In the genomic region with DNA sequence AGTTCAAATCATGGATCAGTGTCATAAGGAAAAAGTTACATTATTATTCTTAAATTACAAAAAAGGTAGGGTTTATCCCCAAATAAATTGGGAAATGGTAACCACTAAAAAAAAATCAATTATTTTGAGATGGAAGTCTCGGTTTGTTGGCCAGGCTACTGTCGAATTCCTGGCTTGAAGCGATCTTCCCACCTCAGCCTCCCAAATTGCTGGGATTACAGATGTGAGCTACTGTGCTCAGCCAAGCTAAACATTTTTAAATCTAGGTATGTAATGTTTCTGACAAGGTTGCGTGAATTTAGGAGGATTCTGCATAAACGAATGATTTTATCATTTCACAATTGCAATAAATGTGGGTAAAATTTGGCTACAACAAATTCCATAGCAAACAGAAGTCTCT, we compare ENCODE assay signal across 10 cellular contexts. TPM values are rescaled to one million over a fixed set of nuclear protein-coding genes. Genes with fewer than 3 reads are reported as not detected.
DNase-seq lines count a peak whose midpoint lies in the region; ATAC-seq, FAIRE-seq and TF ChIP-seq lines count a peak whose summit lies in the region.
"Had no signal": no experiment of that assay in that cellular context is flagged by ENCODE, and none has a peak within 500 bp of the region (broad histone marks: within the 10 kb centered on the region; RNA-seq: fewer than 3 reads in every experiment).

No MANE protein-coding gene starts in this region.

- intact Hi-C loops in CD4-positive, alpha-beta T cell (cut with DNase I, micrococcal nuclease): loop anchor here (5.0 to 10.0 kb wide), 4 partner anchors 34 to 248 kb away; a partner anchor contains a TSS
- intact Hi-C loops in natural killer cell (cut with micrococcal nuclease): loop anchor here (5.0 kb wide), 1 partner anchor 51 kb away; a partner anchor contains a TSS

- H3K27ac ChIP-seq in CD4-positive, alpha-beta T cell (ENCODE audit: low read depth, low read length): no peak overlapping the region
- no peak overlapping the region for H3K27ac ChIP-seq in HUES6 (ENCODE audit: low read depth, low read length)

- no peak for ATAC-seq in CD4-positive, alpha-beta T cell (ENCODE audit: poor library complexity)
- ATAC-seq in natural killer cell: no peak
- ATAC-seq in GM18517 (IDR thresholded peaks at IDR 0.05; ENCODE audit: unreplicated experiment): no peak

- H3K9me3 ChIP-seq in CD4-positive, alpha-beta T cell (ENCODE audit: control insufficient read depth, low read length): no peaks in the 10 kb centered on the region
- H3K9me3 ChIP-seq in HUES6 (ENCODE audit: control insufficient read depth, insufficient read depth, low read depth, low read length): no peaks in the 10 kb centered on the region

- no peak for DNase-seq in CD4-positive, alpha-beta T cell
- DNase-seq in cardiac fibroblast (ENCODE audit: low read depth in 2 of 2) (no peak), natural killer cell (no peak), NCI-H2227 treated with DMSO at 0.1 percent for 48 hours (lab: John Stamatoyannopoulos, UW) (no peak), erythroblast (lab: John Stamatoyannopoulos, UW) (no peak), HTR-8/SVneo (ENCODE audit: insufficient read length, low spot score) (no peak)
- DNase-seq: NCI-H510A; stimulated activated CD4-positive, alpha-beta T cell treated with anti-CD3 and anti-CD28 coated beads, Interleukin-2, amount 100 ng/mL, for 24 hours had no signal

- no peaks in the 10 kb centered on the region for H3K27me3 ChIP-seq in CD4-positive, alpha-beta T cell (ENCODE audit: control insufficient read depth, insufficient read depth, low read length)
- H3K27me3 ChIP-seq in HUES6 (ENCODE audit: control insufficient read depth, insufficient read depth, low read length): no peaks in the 10 kb centered on the region

- H3K4me3 Mint-ChIP-seq in CD4-positive, alpha-beta T cell: peak overlapping the region; percentile 88
- peak overlapping the region; percentile 96 for H3K4me3 Mint-ChIP-seq in natural killer cell

- no peak overlapping the region for H3K9ac ChIP-seq in HUES6 (ENCODE audit: low read length)

- H3K27ac Mint-ChIP-seq in CD4-positive, alpha-beta T cell: peak overlapping the region; percentile 98
- H3K27ac Mint-ChIP-seq in natural killer cell: no peak overlapping the region

- POLR2A ChIA-PET in CD4-positive, alpha-beta T cell (lab: Charles Lee): interaction anchor here (1.6 to 1.9 kb wide), 2 partner anchors 9 to 50 kb away, joined by 4 to 7 read pairs; a partner anchor contains a TSS

- 0 out of 2 replicates have a peak, but pooled peaks cover 3% of the 10 kb centered on the region for H3K36me3 ChIP-seq in HUES6 (ENCODE audit: control insufficient read depth, insufficient read depth, low read length)

- CTCF ChIA-PET in CD4-positive, alpha-beta T cell (lab: Charles Lee): no interaction called here

- H3K36me3 Mint-ChIP-seq in CD4-positive, alpha-beta T cell (ENCODE audit: low read depth): peaks cover 33% of the 10 kb centered on the region
- H3K36me3 Mint-ChIP-seq in natural killer cell: no peaks in the 10 kb centered on the region

- H3K4me1 Mint-ChIP-seq in CD4-positive, alpha-beta T cell (ENCODE audit: low read depth): peaks cover 69% of the 10 kb centered on the region
- peaks cover 37 to 52% of the 10 kb centered on the region in 2 donors for H3K4me1 Mint-ChIP-seq in natural killer cell

- TF ChIP-seq POLR2A in erythroblast (IDR thresholded peaks at IDR 0.05; ENCODE audit: low read length): no peak

- no peaks in the 10 kb centered on the region for H3K27me3 Mint-ChIP-seq in CD4-positive, alpha-beta T cell
- no peaks in the 10 kb centered on the region for H3K27me3 Mint-ChIP-seq in natural killer cell (ENCODE audit: low read depth in 2 of 2)

- H3K4me1 ChIP-seq in HUES6 (ENCODE audit: control insufficient read depth, insufficient read depth, low read length): peaks cover 19% of the 10 kb centered on the region

- FAIRE-seq in HTR-8/SVneo (lab: Jason Lieb, UNC): no peak

- H3K4me3 ChIP-seq in HUES6 (ENCODE audit: low read depth, low read length): peak overlapping the region; percentile 90
- peak overlapping the region; percentile 0 to 97 for H3K4me3 ChIP-seq in cardiac fibroblast (replicated peaks in 1 of 2; ENCODE audit: low read depth in 2 of 2, low read length in 2 of 2)

- H3K9me3 Mint-ChIP-seq in CD4-positive, alpha-beta T cell: no peaks in the 10 kb centered on the region
- no peaks in the 10 kb centered on the region for H3K9me3 Mint-ChIP-seq in natural killer cell

- TF ChIP-seq CTCF in CD4-positive, alpha-beta T cell (IDR thresholded peaks at IDR 0.05): no peak
- no peak for TF ChIP-seq CTCF in cardiac fibroblast (IDR thresholded peaks at IDR 0.05; ENCODE audit: low read depth, low read length)
- TF ChIP-seq CTCF in natural killer cell (IDR thresholded peaks at IDR 0.05): no peak

RNA-seq across cellular contexts. Expression of a gene that starts 2.0 kb away (rescaled TPM):
- total RNA-seq in CD4-positive, alpha-beta T cell: 10 to 100 TPM; 76.9 to 80.5 TPM
- total RNA-seq in natural killer cell: 10 to 100 TPM; 49.4 to 55.3 (median 53.1) TPM

RNA-seq across cellular contexts. Expression of a gene that starts 49.7 kb away (rescaled TPM):
- total RNA-seq in CD4-positive, alpha-beta T cell: 10 to 100 TPM; 15.7 to 17.8 TPM
- 10 to 100 TPM; 20.3 to 24.1 (median 24.0) TPM for total RNA-seq in natural killer cell
